Comparison of ENCODE assay signal across 1 cellular context in genomic region chr17:29141484-29141835, GRCh38.
TF ChIP-seq lines count a peak whose summit lies in the region.

No MANE protein-coding gene starts in this region.

TF ChIP-seq in SK-N-SH treated with all-trans-retinoic acid at 6 μM for 48 hours, 23 proteins besides CTCF, POLR2A, EP300 and RAD21 (continued from another document):
- TF ChIP-seq CSRNP3 (CRISPR knock-in tag; IDR thresholded peaks at IDR 0.05): no peak
- TF ChIP-seq ZFP3 (CRISPR knock-in tag; IDR thresholded peaks at IDR 0.05): no peak
- TF ChIP-seq ZC3H10 (CRISPR knock-in tag; IDR thresholded peaks at IDR 0.05): no peak
- no peak for TF ChIP-seq BACH2 (CRISPR knock-in tag; IDR thresholded peaks at IDR 0.05; ENCODE audit: borderline replicate concordance)
- TF ChIP-seq GLIS3 (CRISPR knock-in tag; IDR thresholded peaks at IDR 0.05): no peak
- no peak for TF ChIP-seq ESRRG (CRISPR knock-in tag; IDR thresholded peaks at IDR 0.05)
- no peak for TF ChIP-seq TCF4 (CRISPR knock-in tag; IDR thresholded peaks at IDR 0.05; ENCODE audit: borderline replicate concordance)
- TF ChIP-seq PATZ1 (CRISPR knock-in tag; IDR thresholded peaks at IDR 0.05; ENCODE audit: borderline replicate concordance): no peak
TF ChIP-seq in SK-N-SH treated with all-trans-retinoic acid at 6 μM for 48 hours: peak in this region for 0.
